ENCODE assay signal across 19 cellular contexts in the genomic region with DNA sequence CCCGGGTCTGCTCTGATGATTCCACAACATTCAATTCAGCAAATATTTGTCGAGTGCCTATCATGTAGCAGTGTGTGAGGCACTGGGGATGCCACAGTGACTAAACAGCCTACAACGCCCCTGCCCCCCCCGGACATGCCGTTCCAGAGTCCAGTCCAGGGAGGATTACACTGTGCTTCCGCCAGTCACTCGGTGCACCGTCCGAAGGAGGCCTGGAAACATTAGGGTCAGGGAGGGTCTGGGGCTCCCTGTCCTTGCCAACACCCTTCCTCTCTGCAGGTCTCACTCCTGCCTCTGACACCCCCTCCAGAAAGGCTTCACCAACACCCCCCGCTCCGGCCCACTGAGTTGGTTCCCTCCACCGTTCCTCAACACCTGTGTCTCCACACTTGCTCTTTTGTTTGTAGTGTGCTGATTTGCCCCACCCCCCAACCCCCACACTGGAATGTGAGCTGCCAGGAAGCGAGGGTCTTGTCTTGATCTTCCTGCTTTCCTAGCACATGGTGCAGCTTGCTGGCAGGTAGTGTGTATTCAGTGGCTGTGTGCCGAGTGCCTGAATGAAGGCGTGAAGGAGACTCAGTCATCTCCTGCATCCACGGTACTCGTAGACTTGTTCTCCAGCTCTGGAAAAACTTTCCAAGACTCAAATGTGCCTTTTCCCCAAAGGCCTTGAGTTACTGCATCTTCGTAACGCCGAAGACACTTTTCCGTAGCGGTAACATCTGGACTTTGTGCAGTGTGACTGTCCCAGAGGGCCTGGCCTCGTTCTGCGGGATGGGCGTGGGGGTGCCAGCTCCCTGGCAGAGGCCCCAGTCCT.
DNase-seq lines count a peak whose midpoint lies in the region; ATAC-seq lines count a peak whose summit lies in the region.
"Had no signal": no experiment of that assay in that cellular context is flagged by ENCODE, and none has a peak within 500 bp of the region (broad histone marks: within the 10 kb centered on the region; RNA-seq: fewer than 3 reads in every experiment).

No MANE protein-coding gene starts in this region.

- no peak overlapping the region for H3K4me3 ChIP-seq in BLaER1 treated with 17β-estradiol and CSF1 and Interleukin-3, amounts not matched to agents 10 nM and 100 nM
- H3K4me3 ChIP-seq: sigmoid colon, SK-N-MC, thyroid gland had no signal

- peaks cover 2 to 4% of the 10 kb centered on the region in 2 donors for H3K9me3 Mint-ChIP-seq in stimulated activated naive B cell treated with anti-CD40 and anti-IgM and Interleukin-4, amounts not matched to agents 10 μg/mL and 1 μg/mL and 100 μg/mL, for 72 hours

- H3K36me3 Mint-ChIP-seq in stimulated activated naive B cell treated with anti-CD40 and anti-IgM and Interleukin-4, amounts not matched to agents 10 μg/mL and 1 μg/mL and 100 μg/mL, for 72 hours = peaks cover 21 to 27% of the 10 kb centered on the region in 2 donors
- H3K36me3 Mint-ChIP-seq: activated naive CD8-positive, alpha-beta T cell had no signal

- peak; percentile 29 for DNase-seq in LoVo (ENCODE audit: low spot score)
- peak; percentile 46 for DNase-seq in glomerular visceral epithelial cell (ENCODE audit: extremely low spot score)
- peak; percentile 78 for DNase-seq in mucosa of gallbladder (ENCODE audit: low spot score)
- DNase-seq in ACHN = no peak
- DNase-seq in islet precursor cell = no peak
- no peak for DNase-seq in stimulated activated naive B cell treated with anti-CD40 and anti-IgM and Interleukin-4, amounts not matched to agents 10 μg/mL and 1 μg/mL and 100 μg/mL, for 72 hours
- DNase-seq: brain microvascular endothelial cell; effector CD4-positive, alpha-beta T cell; GF-D8; mammary epithelial cell; NCI-H1694; NCI-H524 treated with DMSO at 0.1 percent for 48 hours; sigmoid colon; stimulated activated CD4-positive, alpha-beta T cell treated with anti-CD3 and anti-CD28 coated beads, Interleukin-4, amount 100 ng/mL, for 4 hours; thyroid gland had no signal

- peaks cover 0 to 18% (median 7%) of the 10 kb centered on the region in 11 experiments; a peak in 12 of 22 replicates for H3K9me3 ChIP-seq in BLaER1 treated with 17β-estradiol and CSF1 and Interleukin-3, amounts not matched to agents 10 nM and 100 nM (replicated peaks in 1 of 11)
- H3K9me3 ChIP-seq: sigmoid colon, thyroid gland had no signal

- peaks cover 0 to 29% (median 0%) of the 10 kb centered on the region in 11 experiments; a peak in 6 of 22 replicates for H3K36me3 ChIP-seq in BLaER1 treated with 17β-estradiol and CSF1 and Interleukin-3, amounts not matched to agents 10 nM and 100 nM
- H3K36me3 ChIP-seq: brain microvascular endothelial cell, sigmoid colon, thyroid gland had no signal

- H3K4me1 ChIP-seq in BLaER1 treated with 17β-estradiol and CSF1 and Interleukin-3, amounts not matched to agents 10 nM and 100 nM = peaks cover 91 to 100% (median 100%) of the 10 kb centered on the region in 10 experiments
- H3K4me1 ChIP-seq: thyroid gland had no signal

- peak overlapping the region; percentile 22 to 95 (median 89); a peak in 20 of 22 replicates for H3K27ac ChIP-seq in BLaER1 treated with 17β-estradiol and CSF1 and Interleukin-3, amounts not matched to agents 10 nM and 100 nM
- H3K27ac ChIP-seq: brain microvascular endothelial cell, sigmoid colon, SK-N-MC, thyroid gland had no signal

- peak overlapping the region; percentile 74 to 97 (median 84) for H3K4me2 ChIP-seq in BLaER1 treated with 17β-estradiol and CSF1 and Interleukin-3, amounts not matched to agents 10 nM and 100 nM

- peak overlapping the region in 7 of 11 experiments; percentile 6 to 78 (median 32); a peak in 9 of 22 replicates for H3K9ac ChIP-seq in BLaER1 treated with 17β-estradiol and CSF1 and Interleukin-3, amounts not matched to agents 10 nM and 100 nM

- no peaks in the 10 kb centered on the region for H3K27me3 ChIP-seq in BLaER1 treated with 17β-estradiol and CSF1 and Interleukin-3, amounts not matched to agents 10 nM and 100 nM
- H3K27me3 ChIP-seq: brain microvascular endothelial cell, sigmoid colon, thyroid gland had no signal

- ATAC-seq in GM19467 (IDR thresholded peaks at IDR 0.05; ENCODE audit: unreplicated experiment) = no peak
- no peak for ATAC-seq in stimulated activated naive B cell treated with anti-CD40 and anti-IgM and Interleukin-4, amounts not matched to agents 10 μg/mL and 1 μg/mL and 100 μg/mL, for 72 hours (replicated peaks)

- no peaks in the 10 kb centered on the region for H4K20me1 ChIP-seq in BLaER1 treated with 17β-estradiol and CSF1 and Interleukin-3, amounts not matched to agents 10 nM and 100 nM

- H3K27ac Mint-ChIP-seq in stimulated activated naive B cell treated with anti-CD40 and anti-IgM and Interleukin-4, amounts not matched to agents 10 μg/mL and 1 μg/mL and 100 μg/mL, for 72 hours = no peak overlapping the region
- H3K27ac Mint-ChIP-seq: activated naive CD8-positive, alpha-beta T cell had no signal

- H3K4me3 Mint-ChIP-seq in stimulated activated naive B cell treated with anti-CD40 and anti-IgM and Interleukin-4, amounts not matched to agents 10 μg/mL and 1 μg/mL and 100 μg/mL, for 72 hours = no peak overlapping the region
- H3K4me3 Mint-ChIP-seq: activated naive CD8-positive, alpha-beta T cell had no signal

- in situ Hi-C loops in ACHN (cut with HindIII; ENCODE audit: low pct_ligation_motif_present, low pct_unique_long_range_greater_than_20kb, low sequenced_read_pairs) = no loop called here

- no peaks in the 10 kb centered on the region for H3K27me3 Mint-ChIP-seq in stimulated activated naive B cell treated with anti-CD40 and anti-IgM and Interleukin-4, amounts not matched to agents 10 μg/mL and 1 μg/mL and 100 μg/mL, for 72 hours
- H3K27me3 Mint-ChIP-seq: activated naive CD8-positive, alpha-beta T cell had no signal

- H3K4me1 Mint-ChIP-seq in stimulated activated naive B cell treated with anti-CD40 and anti-IgM and Interleukin-4, amounts not matched to agents 10 μg/mL and 1 μg/mL and 100 μg/mL, for 72 hours = peaks cover 43 to 65% of the 10 kb centered on the region in 2 donors

Comparison
In these comparisons a context has a peak if more than half of its experiments do, and no peak if none do; other contexts are left out.
1. DNase-seq: peak in LoVo (single experiment), glomerular visceral epithelial cell (single experiment) and mucosa of gallbladder (single experiment); none in ACHN (single experiment), islet precursor cell (single experiment) and stimulated activated naive B cell treated with anti-CD40 and anti-IgM and Interleukin-4, amounts not matched to agents 10 μg/mL and 1 μg/mL and 100 μg/mL, for 72 hours (single experiment).